Comparison of ENCODE assay signal across 27 cellular contexts in genomic region chr2:214601852-214602251, GRCh38.
"Had no signal": no experiment of that assay in that cellular context is flagged by ENCODE, and none has a peak within 500 bp of the region (broad histone marks: within the 10 kb centered on the region; RNA-seq: fewer than 3 reads in every experiment).

No MANE protein-coding gene starts in this region.

- FAIRE-seq: urothelium cell line had no signal

- H3K36me3 ChIP-seq: stomach, suprapubic skin, thoracic aorta, thyroid gland, tibial artery, tibial nerve, transverse colon, upper lobe of left lung, upper lobe of right lung, uterus, vagina had no signal

- H3K9me3 ChIP-seq: stomach, suprapubic skin, testis, thoracic aorta, thyroid gland, tibial artery, tibial nerve, transverse colon, upper lobe of left lung, upper lobe of right lung, uterus, vagina had no signal

- H3K27me3 ChIP-seq: stomach, suprapubic skin, testis, thyroid gland, tibial artery, tibial nerve, transverse colon, upper lobe of left lung, upper lobe of right lung, uterus, vagina had no signal

- H3K4me3 ChIP-seq: stomach, suprapubic skin, testis, thoracic aorta, thyroid gland, tibial artery, tibial nerve, transverse colon, upper lobe of left lung, upper lobe of right lung, uterus, vagina had no signal

- H3K4me1 ChIP-seq: stomach, suprapubic skin, testis, thyroid gland, tibial artery, tibial nerve, transverse colon, upper lobe of left lung, upper lobe of right lung, uterus, vagina had no signal

- ATAC-seq: stimulated activated effector memory CD8-positive, alpha-beta T cell treated with anti-CD3 and anti-CD28 coated beads, Interleukin-12 subunit alpha, Interleukin-12 subunit beta, amount 100 ng/mL, for 72 hours; stimulated activated memory B cell treated with anti-CD40 and anti-IgM and Interleukin-4, amounts not matched to agents 10 μg/mL and 1 μg/mL and 100 μg/mL, for 72 hours; stimulated activated naive B cell treated with anti-CD40 and anti-IgM and Interleukin-4, amounts not matched to agents 10 μg/mL and 1 μg/mL and 100 μg/mL, for 72 hours; stimulated activated naive CD8-positive, alpha-beta T cell treated with anti-CD3 and anti-CD28 coated beads, Interleukin-15, amount 100 ng/mL, for 72 hours; stimulated activated naive CD8-positive, alpha-beta T cell treated with anti-CD3 and anti-CD28 coated beads, Interleukin-15, Interleukin-2, amounts not matched to agents 100 U/mL and 50 U/mL, for 24 hours; upper lobe of right lung had no signal

- H3K27ac ChIP-seq: stomach, suprapubic skin, testis, thoracic aorta, thyroid gland, tibial artery, tibial nerve, transverse colon, upper lobe of left lung, upper lobe of right lung, uterus, vagina had no signal

- DNase-seq: stimulated activated CD4-positive, alpha-beta T cell treated with anti-CD3 and anti-CD28 coated beads, Interleukin-2, amount 100 ng/mL, for 48 hours; stimulated activated CD4-positive, alpha-beta T cell treated with anti-CD3 and anti-CD28 coated beads, Interleukin-4, amount 100 ng/mL, for 1 hour; stimulated activated CD4-positive, alpha-beta T cell treated with anti-CD3 and anti-CD28 coated beads, Interleukin-4, amount 100 ng/mL, for 24 hours; stimulated activated CD4-positive, alpha-beta T cell treated with anti-CD3 and anti-CD28 coated beads, Interleukin-4, amount 100 ng/mL, for 4 hours; stimulated activated CD8-positive, alpha-beta memory T cell treated with anti-CD3 and anti-CD28 coated beads, Interleukin-4, amount 100 ng/mL, for 48 hours; stimulated activated naive B cell treated with anti-CD40 and anti-IgM and Interleukin-4, amounts not matched to agents 10 μg/mL and 1 μg/mL and 100 μg/mL, for 72 hours; stimulated activated naive CD4-positive, alpha-beta T cell; stimulated activated naive CD4-positive, alpha-beta T cell treated with Interleukin-2 at 50 U/mL for 16 hours; stimulated activated naive CD8-positive, alpha-beta T cell treated with anti-CD3 and anti-CD28 coated beads, Interleukin-15, amount 100 ng/mL, for 72 hours; stimulated activated naive CD8-positive, alpha-beta T cell treated with anti-CD3 and anti-CD28 coated beads, Interleukin-15, Interleukin-2, amounts not matched to agents 100 U/mL and 50 U/mL, for 24 hours; stomach; substantia nigra; testis; thyroid gland; tibial artery; transverse colon; trophoblast cell; upper lobe of left lung; upper lobe of right lung; uterus had no signal
